Comparison of ENCODE assay signal across 17 cellular contexts in genomic region chr17:16923904-16924700, GRCh38. TPM values are rescaled to one million over a fixed set of nuclear protein-coding genes. Genes with fewer than 3 reads are reported as not detected.
DNase-seq lines count a peak whose midpoint lies in the region; ATAC-seq and TF ChIP-seq lines count a peak whose summit lies in the region.
"Had no signal": no experiment of that assay in that cellular context is flagged by ENCODE, and none has a peak within 500 bp of the region (broad histone marks: within the 10 kb centered on the region; RNA-seq: fewer than 3 reads in every experiment).

No MANE protein-coding gene starts in this region.

- H3K36me3 ChIP-seq in left ventricle myocardium inferior: no peaks in the 10 kb centered on the region
- H3K36me3 ChIP-seq in tibial artery: no peaks in the 10 kb centered on the region

- H3K27me3 ChIP-seq in left ventricle myocardium inferior (ENCODE audit: low read depth) (no peaks in the 10 kb centered on the region), tibial artery (peaks cover 0 to 5% of the 10 kb centered on the region in 2 donors)

- intact Hi-C loops in left ventricle myocardium inferior (cut with micrococcal nuclease): no loop called here
- intact Hi-C loops in Right ventricle myocardium superior (cut with DNase I): no loop called here
- intact Hi-C loops in tibial artery (cut with DNase I; ENCODE audit: low total_unique reads): no loop called here

- peak; percentile 6 for DNase-seq in left ventricle myocardium inferior
- no peak for DNase-seq in Right ventricle myocardium superior
- DNase-seq in coronary artery (ENCODE audit: low spot score): peak; percentile 56
- DNase-seq in mesenteric fat pad (ENCODE audit: low spot score): peak; percentile 59
- peak; percentile 11 to 53 for DNase-seq in tibial artery
- DNase-seq in retina: no peak
- no peak for DNase-seq in cerebellar cortex (ENCODE audit: low spot score)
- DNase-seq: ACHN, GF-D8, GOT3, KG1, NCI-H1092 treated with DMSO at 0.1 percent for 48 hours, NCI-H1694 treated with DMSO at 0.1 percent for 48 hours had no signal

- H3K27ac ChIP-seq in left ventricle myocardium inferior (replicated peaks) (no peak overlapping the region), coronary artery (no peak overlapping the region), tibial artery (no peak overlapping the region)
- H3K27ac ChIP-seq: RWPE1 had no signal

- H3K4me1 ChIP-seq in left ventricle myocardium inferior: no peaks in the 10 kb centered on the region
- no peaks in the 10 kb centered on the region for H3K4me1 ChIP-seq in tibial artery

- TF ChIP-seq CTCF in left ventricle myocardium inferior (IDR thresholded peaks at IDR 0.05; ENCODE audit: borderline replicate concordance) (no peak), coronary artery (IDR thresholded peaks at IDR 0.05) (no peak), tibial artery (IDR thresholded peaks at IDR 0.05) (no peak)

- ATAC-seq in Right ventricle myocardium superior (ENCODE audit: poor library complexity) (no peak), HG02884 (IDR thresholded peaks at IDR 0.05; ENCODE audit: unreplicated experiment) (no peak)
- ATAC-seq: CD8-positive, alpha-beta T cell had no signal

- H3K4me3 ChIP-seq in left ventricle myocardium inferior (no peak overlapping the region), coronary artery (no peak overlapping the region), tibial artery (no peak overlapping the region)

- H3K9me3 ChIP-seq in left ventricle myocardium inferior (replicated peaks) (no peaks in the 10 kb centered on the region), tibial artery (no peaks in the 10 kb centered on the region)

RNA-seq across cellular contexts. Expression of gene TNFRSF13B, which starts 47.8 kb away (rescaled TPM):
- not detected for total RNA-seq in left ventricle myocardium inferior
- total RNA-seq in Right ventricle myocardium superior: not detected
- total RNA-seq in mesenteric fat pad: not detected
- total RNA-seq: CD8-positive, alpha-beta T cell; M059J had no signal

Comparison
In these comparisons a context has a peak if more than half of its experiments do, and no peak if none do; other contexts are left out.
1. DNase-seq: peak in left ventricle myocardium inferior (single experiment), coronary artery (single experiment), mesenteric fat pad (single experiment) and tibial artery (2 of 2); none in Right ventricle myocardium superior (single experiment), retina (single experiment) and cerebellar cortex (single experiment).